1 cellular context compared by ENCODE assay signal in the genomic region with DNA sequence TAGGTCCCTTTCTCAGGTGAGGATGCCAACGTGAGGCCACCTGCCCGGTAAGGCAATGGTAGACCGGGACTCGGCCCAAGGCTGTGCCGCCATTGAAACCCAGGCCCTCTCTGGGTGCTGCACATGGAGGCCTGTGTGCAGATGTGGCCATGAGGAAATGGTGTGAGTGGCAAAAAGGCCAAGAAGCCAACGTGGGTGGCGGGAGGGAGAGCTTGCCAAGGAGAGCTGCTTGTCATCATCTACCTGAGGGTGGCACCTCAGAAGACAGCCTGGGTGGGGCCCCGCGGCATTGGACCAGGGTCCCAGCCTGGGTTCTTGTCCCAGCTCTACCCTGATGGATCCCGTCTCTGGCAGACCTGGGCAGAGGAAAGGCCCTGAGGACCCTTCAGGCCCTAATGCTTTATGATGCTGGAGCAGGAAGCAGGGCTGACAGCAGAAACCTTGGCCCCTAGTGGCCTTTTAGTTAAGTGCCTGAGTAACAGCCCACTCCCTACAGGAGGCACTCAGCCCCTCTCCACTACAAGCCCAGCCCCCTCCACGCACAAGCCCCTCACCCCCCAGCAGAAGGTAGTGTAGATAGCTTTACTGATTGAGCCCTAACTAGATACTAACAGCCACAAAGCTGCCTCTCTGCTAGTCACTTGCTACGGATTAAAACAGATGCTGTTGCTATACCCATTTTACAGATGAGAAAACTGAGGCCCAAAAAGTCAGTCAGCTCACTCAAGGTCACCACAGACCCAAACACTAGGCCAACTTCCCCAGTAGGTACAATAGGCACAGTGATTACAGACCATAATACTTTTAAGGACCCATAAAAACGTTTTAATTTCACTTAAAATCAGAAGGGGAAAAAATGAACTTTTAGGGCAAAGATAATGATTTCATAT.
A peak's percentile ranks its signal among the peaks of the same experiment; 100 is the strongest.
TF ChIP-seq lines count a peak whose summit lies in the region.

No MANE protein-coding gene starts in this region.

TF ChIP-seq in A549, 52 proteins besides CTCF, POLR2A, EP300 and RAD21 (continued from another document):
- TF ChIP-seq, protein P1, sequence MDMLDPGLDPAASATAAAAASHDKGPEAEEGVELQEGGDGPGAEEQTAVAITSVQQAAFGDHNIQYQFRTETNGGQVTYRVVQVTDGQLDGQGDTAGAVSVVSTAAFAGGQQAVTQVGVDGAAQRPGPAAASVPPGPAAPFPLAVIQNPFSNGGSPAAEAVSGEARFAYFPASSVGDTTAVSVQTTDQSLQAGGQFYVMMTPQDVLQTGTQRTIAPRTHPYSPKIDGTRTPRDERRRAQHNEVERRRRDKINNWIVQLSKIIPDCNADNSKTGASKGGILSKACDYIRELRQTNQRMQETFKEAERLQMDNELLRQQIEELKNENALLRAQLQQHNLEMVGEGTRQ (IDR thresholded peaks at IDR 0.05): no peak
- TF ChIP-seq NFE2L2 (conservative IDR thresholded peaks at IDR 0.05; ENCODE audit: low read length) (no peak), CEBPB (IDR thresholded peaks at IDR 0.05) (no peak), CHD4 (IDR thresholded peaks at IDR 0.05; ENCODE audit: borderline replicate concordance) (peak; percentile 84; the same call in 1 of the 2 replicates), FOXS1 (CRISPR knock-in tag; IDR thresholded peaks at IDR 0.05) (no peak), NPAS2 (CRISPR knock-in tag; IDR thresholded peaks at IDR 0.05; ENCODE audit: borderline replicate concordance) (no peak), MAZ (IDR thresholded peaks at IDR 0.05; ENCODE audit: borderline replicate concordance, low read depth, low read length) (no peak), KDM1A (IDR thresholded peaks at IDR 0.05; ENCODE audit: low read depth) (peak; percentile 87), ZFP36 (IDR thresholded peaks at IDR 0.05; ENCODE audit: borderline replicate concordance, partially characterized antibody) (no peak), TFCP2L1 (CRISPR knock-in tag; IDR thresholded peaks at IDR 0.05) (no peak), ZSCAN20 (CRISPR knock-in tag; IDR thresholded peaks at IDR 0.05) (no peak), MAFK (IDR thresholded peaks at IDR 0.05; ENCODE audit: partially characterized antibody) (no peak), PHF8 (IDR thresholded peaks at IDR 0.05; ENCODE audit: borderline replicate concordance, low read depth) (no peak), SMC3 (IDR thresholded peaks at IDR 0.05) (no peak)
- TF ChIP-seq, protein P2, sequence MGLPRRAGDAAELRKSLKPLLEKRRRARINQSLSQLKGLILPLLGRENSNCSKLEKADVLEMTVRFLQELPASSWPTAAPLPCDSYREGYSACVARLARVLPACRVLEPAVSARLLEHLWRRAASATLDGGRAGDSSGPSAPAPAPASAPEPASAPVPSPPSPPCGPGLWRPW (IDR thresholded peaks at IDR 0.05): no peak
- TF ChIP-seq, protein P3, sequence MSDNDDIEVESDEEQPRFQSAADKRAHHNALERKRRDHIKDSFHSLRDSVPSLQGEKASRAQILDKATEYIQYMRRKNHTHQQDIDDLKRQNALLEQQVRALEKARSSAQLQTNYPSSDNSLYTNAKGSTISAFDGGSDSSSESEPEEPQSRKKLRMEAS (IDR thresholded peaks at IDR 0.05): no peak
